8 cellular contexts compared by ENCODE assay signal in the genomic region with DNA sequence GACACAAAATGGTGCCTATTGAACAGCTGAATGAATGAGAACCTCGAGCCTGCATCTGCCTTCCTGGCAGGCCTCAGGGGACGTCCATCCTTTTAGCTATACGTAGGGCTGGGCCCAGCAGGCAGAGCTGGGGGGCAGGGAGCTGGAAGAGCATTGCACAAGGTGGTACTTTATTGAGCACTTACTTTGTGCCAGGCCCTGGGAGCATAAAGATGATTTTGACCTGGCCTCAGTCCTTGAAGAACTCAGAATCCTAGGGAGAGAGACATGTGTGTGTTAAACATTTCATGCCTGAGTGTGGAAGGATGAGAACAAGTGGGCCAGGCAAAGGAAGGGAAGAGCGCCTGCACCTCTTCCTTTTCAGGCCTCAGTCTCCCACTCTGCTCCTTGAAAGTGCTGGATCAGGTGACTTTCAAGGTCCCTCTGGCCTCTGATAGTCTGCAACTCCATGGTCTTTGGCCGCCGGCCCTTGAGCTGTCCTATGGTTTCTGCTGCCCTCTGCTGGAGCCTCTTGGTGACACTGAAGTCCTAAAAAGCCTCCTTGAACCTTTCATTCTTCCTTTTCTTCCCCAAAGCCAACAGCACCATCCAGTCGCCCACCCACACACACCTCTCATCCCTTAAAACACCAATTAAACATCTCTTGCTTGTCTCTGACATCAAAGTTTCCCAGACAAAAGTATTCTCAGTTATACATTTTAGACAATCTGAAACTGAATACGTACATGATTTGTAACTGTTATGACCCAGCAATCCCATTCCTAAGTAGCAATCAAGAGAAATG.
DNase-seq lines count a peak whose midpoint lies in the region; ATAC-seq and TF ChIP-seq lines count a peak whose summit lies in the region.

No MANE protein-coding gene starts in this region.

- no peak for ATAC-seq in HG02798 (IDR thresholded peaks at IDR 0.05; ENCODE audit: poor library complexity, unreplicated experiment)

- DNase-seq in C1 segment of cervical spinal cord (lab: John Stamatoyannopoulos, UW) (peak in 12 of 14 donors; percentile 15 to 71 (median 36)), HEK293T (ENCODE audit: extremely low spot score) (peak; percentile 85), NCI-H526 (lab: John Stamatoyannopoulos, UW) (peak; percentile 78 to 96), medulla oblongata (ENCODE audit: extremely low spot score) (peak; percentile 91)
- peak; percentile 21 to 24 for DNase-seq in activated CD4-positive, alpha-beta T cell treated with anti-CD3 and anti-CD28 coated beads, Interleukin-2, amount 50 U/mL, for 24 hours (ENCODE audit: low read depth in 1 of 2, low spot score in 1 of 2)
- peak; percentile 27 for DNase-seq in effector CD8-positive, alpha-beta T cell (lab: John Stamatoyannopoulos, UW)
- peak; percentile 36 for DNase-seq in stimulated activated CD8-positive, alpha-beta memory T cell treated with anti-CD3 and anti-CD28 coated beads, Interleukin-4, amount 100 ng/mL, for 24 hours (ENCODE audit: low read depth)

- POLR2A ChIA-PET in HEK293T (lab: Yijun Ruan, JAX): interaction anchor here (0.8 to 1.7 kb wide), 4 partner anchors 52 to 172 kb away, joined by 3 to 7 read pairs (median 3); a partner anchor contains a TSS

- CTCF ChIA-PET in HEK293T (lab: Yijun Ruan, JAX): interaction anchor here (0.7 to 4.1 kb wide), 29 partner anchors 10 to 266 kb away, joined by 3 to 38 read pairs (median 3); a partner anchor contains a TSS

TF ChIP-seq in HEK293T, 16 proteins besides CTCF, POLR2A, EP300 and RAD21:
- TF ChIP-seq SP1 (IDR thresholded peaks at IDR 0.05): no peak
- TF ChIP-seq, protein P1, sequence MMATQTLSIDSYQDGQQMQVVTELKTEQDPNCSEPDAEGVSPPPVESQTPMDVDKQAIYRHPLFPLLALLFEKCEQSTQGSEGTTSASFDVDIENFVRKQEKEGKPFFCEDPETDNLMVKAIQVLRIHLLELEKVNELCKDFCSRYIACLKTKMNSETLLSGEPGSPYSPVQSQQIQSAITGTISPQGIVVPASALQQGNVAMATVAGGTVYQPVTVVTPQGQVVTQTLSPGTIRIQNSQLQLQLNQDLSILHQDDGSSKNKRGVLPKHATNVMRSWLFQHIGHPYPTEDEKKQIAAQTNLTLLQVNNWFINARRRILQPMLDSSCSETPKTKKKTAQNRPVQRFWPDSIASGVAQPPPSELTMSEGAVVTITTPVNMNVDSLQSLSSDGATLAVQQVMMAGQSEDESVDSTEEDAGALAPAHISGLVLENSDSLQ (IDR thresholded peaks at IDR 0.05): no peak
- no peak for TF ChIP-seq FOXM1 (IDR thresholded peaks at IDR 0.05; ENCODE audit: borderline replicate concordance)
- TF ChIP-seq HDGF (IDR thresholded peaks at IDR 0.05; ENCODE audit: borderline replicate concordance): no peak
- TF ChIP-seq ELF4 (IDR thresholded peaks at IDR 0.05): no peak
- TF ChIP-seq LEF1 (IDR thresholded peaks at IDR 0.05; ENCODE audit: borderline replicate concordance): no peak
- TF ChIP-seq SUZ12 (IDR thresholded peaks at IDR 0.05): no peak
- no peak for TF ChIP-seq FOXK2 (IDR thresholded peaks at IDR 0.05)

Comparison
In these comparisons a context has a peak if more than half of its experiments do, and no peak if none do; other contexts are left out.
1. DNase-seq: peak in every context shown above with its lines; median percentile 91 in medulla oblongata; 87 in NCI-H526; 85 in HEK293T; 36 in C1 segment of cervical spinal cord; 36 in stimulated activated CD8-positive, alpha-beta memory T cell treated with anti-CD3 and anti-CD28 coated beads, Interleukin-4, amount 100 ng/mL, for 24 hours; 27 in effector CD8-positive, alpha-beta T cell; 22 in activated CD4-positive, alpha-beta T cell treated with anti-CD3 and anti-CD28 coated beads, Interleukin-2, amount 50 U/mL, for 24 hours.